1 cellular context compared by ENCODE assay signal in the genomic region with DNA sequence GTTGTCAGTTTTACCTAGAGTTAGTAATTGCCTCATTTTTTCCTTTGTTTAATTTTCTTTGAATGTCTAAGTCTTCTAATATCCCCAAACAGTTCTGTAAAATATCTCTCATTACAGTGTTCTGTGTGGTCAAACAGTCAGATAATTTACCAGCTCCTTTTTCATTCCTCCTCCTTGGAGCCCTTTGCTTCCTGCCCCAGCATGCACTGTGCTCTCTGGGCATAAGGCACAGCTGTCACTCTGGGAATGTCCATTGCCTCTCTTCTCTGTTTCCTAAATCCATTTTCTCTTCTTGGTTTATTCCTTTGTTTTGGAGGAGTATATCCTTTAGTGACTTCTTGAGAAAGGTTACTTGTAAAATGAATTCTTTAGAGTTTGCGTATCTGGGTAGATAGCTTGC.
A peak's percentile ranks its signal among the peaks of the same experiment; 100 is the strongest.
TF ChIP-seq lines count a peak whose summit lies in the region.

No MANE protein-coding gene starts in this region.

TF ChIP-seq in HEK293, 187 proteins besides CTCF, POLR2A, EP300 and RAD21 (continued from another document):
- TF ChIP-seq PRDM6 (tag by site-specific recombination; IDR thresholded peaks at IDR 0.05) = no peak
- no peak for TF ChIP-seq ZNF140 (tag by site-specific recombination; IDR thresholded peaks at IDR 0.05)
- peak; percentile 49 for TF ChIP-seq SETDB1 (IDR thresholded peaks at IDR 0.05; ENCODE audit: insufficient read length, low read length)
- TF ChIP-seq, protein P1, sequence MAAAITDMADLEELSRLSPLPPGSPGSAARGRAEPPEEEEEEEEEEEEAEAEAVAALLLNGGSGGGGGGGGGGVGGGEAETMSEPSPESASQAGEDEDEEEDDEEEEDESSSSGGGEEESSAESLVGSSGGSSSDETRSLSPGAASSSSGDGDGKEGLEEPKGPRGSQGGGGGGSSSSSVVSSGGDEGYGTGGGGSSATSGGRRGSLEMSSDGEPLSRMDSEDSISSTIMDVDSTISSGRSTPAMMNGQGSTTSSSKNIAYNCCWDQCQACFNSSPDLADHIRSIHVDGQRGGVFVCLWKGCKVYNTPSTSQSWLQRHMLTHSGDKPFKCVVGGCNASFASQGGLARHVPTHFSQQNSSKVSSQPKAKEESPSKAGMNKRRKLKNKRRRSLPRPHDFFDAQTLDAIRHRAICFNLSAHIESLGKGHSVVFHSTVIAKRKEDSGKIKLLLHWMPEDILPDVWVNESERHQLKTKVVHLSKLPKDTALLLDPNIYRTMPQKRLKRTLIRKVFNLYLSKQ (tag by site-specific recombination; IDR thresholded peaks at IDR 0.05; ENCODE audit: borderline replicate concordance) = no peak
- no peak for TF ChIP-seq ZNF221 (tag by site-specific recombination; IDR thresholded peaks at IDR 0.05; ENCODE audit: borderline replicate concordance)
